ENCODE assay signal across 16 cellular contexts in the genomic region with DNA sequence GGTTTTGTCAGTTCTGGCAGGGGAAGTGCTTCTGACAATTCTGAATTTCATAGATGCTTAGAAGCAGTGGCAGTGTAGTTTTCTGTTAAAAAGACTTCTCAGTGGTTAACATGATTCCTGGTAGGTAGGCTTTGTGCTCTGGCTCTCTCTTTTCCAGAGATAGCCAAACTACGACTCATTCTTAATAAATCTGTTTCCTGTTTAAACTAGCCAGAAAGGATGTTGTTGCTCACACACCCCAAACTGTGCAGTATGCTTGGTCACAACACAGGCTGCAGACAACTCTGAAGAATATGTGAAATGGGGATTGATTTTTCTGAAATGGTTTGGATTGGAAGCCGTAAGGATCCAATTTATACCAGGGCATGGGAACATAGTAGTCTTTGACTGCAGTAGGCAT.
"Had no signal": no experiment of that assay in that cellular context is flagged by ENCODE, and none has a peak within 500 bp of the region (broad histone marks: within the 10 kb centered on the region; RNA-seq: fewer than 3 reads in every experiment).

No MANE protein-coding gene starts in this region.

- H3K9me3 ChIP-seq: neutrophil, thoracic aorta had no signal

- ATAC-seq: effector memory CD8-positive, alpha-beta T cell; foreskin keratinocyte; heart left ventricle; WTC11 had no signal

- H3K4me3 Mint-ChIP-seq: activated CD4-positive, alpha-beta T cell treated with anti-CD3 and anti-CD28 coated beads, Interleukin-2, amount 10 ng/mL, durations not matched to agents 7 days and 5 days; activated naive CD4-positive, alpha-beta T cell treated with anti-CD3 and anti-CD28 coated beads, Interleukin-2, amount 10 ng/mL, durations not matched to agents 7 days and 5 days; brain; dendritic cell treated with granulocyte-macrophage colony-stimulating factor and Interleukin-4, amounts not matched to agents 40 ng/mL and 50 ng/mL, for 4 days; effector memory CD8-positive, alpha-beta T cell; WTC11 had no signal

- DNase-seq: activated CD4-positive, alpha-beta T cell treated with anti-CD3 and anti-CD28 coated beads, Interleukin-2, amount 10 ng/mL, durations not matched to agents 7 days and 5 days; activated CD8-positive, alpha-beta memory T cell treated with anti-CD3 and anti-CD28 coated beads for 24 hours; activated naive CD4-positive, alpha-beta T cell treated with anti-CD3 and anti-CD28 coated beads, Interleukin-2, amount 10 ng/mL, durations not matched to agents 7 days and 5 days; effector memory CD8-positive, alpha-beta T cell; foreskin keratinocyte; heart left ventricle; kidney; midbrain; stimulated activated CD4-positive, alpha-beta T cell treated with anti-CD3 and anti-CD28 coated beads, Interleukin-4, amount 100 ng/mL, for 4 hours; stomach; T-helper 1 cell had no signal

- H3K27me3 ChIP-seq: foreskin keratinocyte, heart left ventricle, neutrophil, stomach had no signal

- H3K4me1 Mint-ChIP-seq: activated CD4-positive, alpha-beta T cell treated with anti-CD3 and anti-CD28 coated beads, Interleukin-2, amount 10 ng/mL, durations not matched to agents 7 days and 5 days; activated naive CD4-positive, alpha-beta T cell treated with anti-CD3 and anti-CD28 coated beads, Interleukin-2, amount 10 ng/mL, durations not matched to agents 7 days and 5 days; brain had no signal

- H3K9me3 Mint-ChIP-seq: activated CD4-positive, alpha-beta T cell treated with anti-CD3 and anti-CD28 coated beads, Interleukin-2, amount 10 ng/mL, durations not matched to agents 7 days and 5 days had no signal

- H3K27me3 Mint-ChIP-seq: activated CD4-positive, alpha-beta T cell treated with anti-CD3 and anti-CD28 coated beads, Interleukin-2, amount 10 ng/mL, durations not matched to agents 7 days and 5 days; activated naive CD4-positive, alpha-beta T cell treated with anti-CD3 and anti-CD28 coated beads, Interleukin-2, amount 10 ng/mL, durations not matched to agents 7 days and 5 days; dendritic cell treated with granulocyte-macrophage colony-stimulating factor and Interleukin-4, amounts not matched to agents 40 ng/mL and 50 ng/mL, for 4 days; effector memory CD8-positive, alpha-beta T cell had no signal

- H3K27ac ChIP-seq: foreskin keratinocyte, heart left ventricle, neutrophil, stomach, thoracic aorta had no signal

- H3K4me3 ChIP-seq: heart left ventricle, stomach, thoracic aorta had no signal

- H3K36me3 Mint-ChIP-seq: activated naive CD4-positive, alpha-beta T cell treated with anti-CD3 and anti-CD28 coated beads, Interleukin-2, amount 10 ng/mL, durations not matched to agents 7 days and 5 days; brain had no signal

- H3K4me1 ChIP-seq: foreskin keratinocyte, stomach had no signal

- H3K36me3 ChIP-seq: heart left ventricle, neutrophil, stomach, thoracic aorta had no signal
